ENCODE assay signal across 8 cellular contexts in genomic region chr9:128103589-128103962, GRCh38. TPM values are rescaled to one million over a fixed set of nuclear protein-coding genes. Genes with fewer than 3 reads are reported as not detected.
DNase-seq lines count a peak whose midpoint lies in the region; ATAC-seq lines count a peak whose summit lies in the region.

No MANE protein-coding gene starts in this region.

- peak in 2 of 3 donors; percentile 27 to 67 for DNase-seq in CD4-positive, CD25-positive, alpha-beta regulatory T cell
- peak; percentile 46 for DNase-seq in NCI-H146 (lab: John Stamatoyannopoulos, UW)
- DNase-seq in superior temporal gyrus (ENCODE audit: extremely low spot score), result no peak
- no peak for DNase-seq in AG08396 (ENCODE audit: low spot score)
- DNase-seq in NCI-H524 treated with DMSO at 0.1 percent for 48 hours (lab: John Stamatoyannopoulos, UW), result no peak

- H3K36me3 Mint-ChIP-seq in CD4-positive, CD25-positive, alpha-beta regulatory T cell, result peaks cover 36% of the 10 kb centered on the region
- H3K36me3 Mint-ChIP-seq in activated naive CD4-positive, alpha-beta T cell treated with anti-CD3 and anti-CD28 coated beads, Interleukin-2, amount 50 U/mL, for 24 hours, result peaks cover 13% of the 10 kb centered on the region

- H3K36me3 ChIP-seq in CD4-positive, CD25-positive, alpha-beta regulatory T cell (ENCODE audit: control insufficient read depth, insufficient read depth, low read length), result peaks cover 69% of the 10 kb centered on the region
- peaks cover 69 to 71% of the 10 kb centered on the region in 2 donors for H3K36me3 ChIP-seq in muscle layer of duodenum (ENCODE audit: control insufficient read depth in 1 of 2, insufficient read depth in 2 of 2, low read length in 2 of 2)

- ATAC-seq in CD4-positive, CD25-positive, alpha-beta regulatory T cell (ENCODE audit: low read depth in 2 of 2), result peak; percentile 73 to 75
- ATAC-seq in GM18498 (IDR thresholded peaks at IDR 0.05; ENCODE audit: unreplicated experiment), result no peak

- H3K4me3 Mint-ChIP-seq in CD4-positive, CD25-positive, alpha-beta regulatory T cell, result no peak overlapping the region
- H3K4me3 Mint-ChIP-seq in activated naive CD4-positive, alpha-beta T cell treated with anti-CD3 and anti-CD28 coated beads, Interleukin-2, amount 50 U/mL, for 24 hours, result no peak overlapping the region

- peak overlapping the region; percentile 69 to 78 (median 71) for H3K27ac Mint-ChIP-seq in CD4-positive, CD25-positive, alpha-beta regulatory T cell
- H3K27ac Mint-ChIP-seq in activated naive CD4-positive, alpha-beta T cell treated with anti-CD3 and anti-CD28 coated beads, Interleukin-2, amount 50 U/mL, for 24 hours, result peak overlapping the region; percentile 75

- peaks cover 0 to 47% (median 20%) of the 10 kb centered on the region in 4 donors for H3K4me1 Mint-ChIP-seq in CD4-positive, CD25-positive, alpha-beta regulatory T cell
- H3K4me1 Mint-ChIP-seq in activated naive CD4-positive, alpha-beta T cell treated with anti-CD3 and anti-CD28 coated beads, Interleukin-2, amount 50 U/mL, for 24 hours, result peaks cover 51% of the 10 kb centered on the region

- no peak overlapping the region for H3K4me3 ChIP-seq in CD4-positive, CD25-positive, alpha-beta regulatory T cell (ENCODE audit: low read depth, low read length)
- no peak overlapping the region for H3K4me3 ChIP-seq in muscle layer of duodenum (ENCODE audit: low read depth in 1 of 2, low read length in 2 of 2)

- H3K27me3 Mint-ChIP-seq in CD4-positive, CD25-positive, alpha-beta regulatory T cell, result no peaks in the 10 kb centered on the region
- no peaks in the 10 kb centered on the region for H3K27me3 Mint-ChIP-seq in activated naive CD4-positive, alpha-beta T cell treated with anti-CD3 and anti-CD28 coated beads, Interleukin-2, amount 50 U/mL, for 24 hours

- H3K9me3 Mint-ChIP-seq in CD4-positive, CD25-positive, alpha-beta regulatory T cell, result no peaks in the 10 kb centered on the region
- no peaks in the 10 kb centered on the region for H3K9me3 Mint-ChIP-seq in activated naive CD4-positive, alpha-beta T cell treated with anti-CD3 and anti-CD28 coated beads, Interleukin-2, amount 50 U/mL, for 24 hours

- H3K4me1 ChIP-seq in CD4-positive, CD25-positive, alpha-beta regulatory T cell (ENCODE audit: control insufficient read depth, insufficient read depth, low read length, poor library complexity, severe bottlenecking), result peaks cover 15% of the 10 kb centered on the region
- peaks cover 0 to 24% of the 10 kb centered on the region in 2 donors for H3K4me1 ChIP-seq in muscle layer of duodenum (ENCODE audit: control insufficient read depth in 1 of 2, insufficient read depth in 2 of 2, low read length in 2 of 2)

- no peaks in the 10 kb centered on the region for H3K27me3 ChIP-seq in CD4-positive, CD25-positive, alpha-beta regulatory T cell (ENCODE audit: control insufficient read depth, insufficient read depth, low read length)
- H3K27me3 ChIP-seq in muscle layer of duodenum (ENCODE audit: low read depth, low read length), result no peaks in the 10 kb centered on the region

- no peak overlapping the region for H3K27ac ChIP-seq in CD4-positive, CD25-positive, alpha-beta regulatory T cell (ENCODE audit: insufficient read depth, low read length, poor library complexity, severe bottlenecking)
- H3K27ac ChIP-seq in muscle layer of duodenum (ENCODE audit: low read length), result peak overlapping the region; percentile 68

- H3K9me3 ChIP-seq in CD4-positive, CD25-positive, alpha-beta regulatory T cell (ENCODE audit: control insufficient read depth in 2 of 2, low read length in 2 of 2), result no peaks in the 10 kb centered on the region
- H3K9me3 ChIP-seq in muscle layer of duodenum (ENCODE audit: control insufficient read depth in 1 of 2, low read length in 2 of 2), result no peaks in the 10 kb centered on the region

RNA-seq across cellular contexts. Expression of gene PTGES2, which starts 24.0 kb away (rescaled TPM):
- total RNA-seq in CD4-positive, CD25-positive, alpha-beta regulatory T cell, result 48.6 TPM
- polyA plus RNA-seq in CD4-positive, CD25-positive, alpha-beta regulatory T cell, result 10 to 100 TPM; 33.8 to 39.1 (median 37.6) TPM

RNA-seq across cellular contexts. Expression of gene SLC25A25, which starts 35.5 kb away (rescaled TPM):
- 13.8 TPM for total RNA-seq in CD4-positive, CD25-positive, alpha-beta regulatory T cell
- 10 to 100 TPM; 11.3 to 12.0 (median 11.7) TPM for polyA plus RNA-seq in CD4-positive, CD25-positive, alpha-beta regulatory T cell

RNA-seq across cellular contexts. Expression of gene NAIF1, which starts 36.5 kb away (rescaled TPM):
- 16.8 TPM for total RNA-seq in CD4-positive, CD25-positive, alpha-beta regulatory T cell
- polyA plus RNA-seq in CD4-positive, CD25-positive, alpha-beta regulatory T cell, result 10 to 100 TPM in 3 of 4 donors, 1 to 10 TPM in 1; 7.8 to 14.7 (median 12.3) TPM

RNA-seq across cellular contexts. Expression of gene LCN2, which starts 45.7 kb away (rescaled TPM):
- total RNA-seq in CD4-positive, CD25-positive, alpha-beta regulatory T cell, result 0.94 TPM
- not detected for polyA plus RNA-seq in CD4-positive, CD25-positive, alpha-beta regulatory T cell

RNA-seq across cellular contexts. Expression of gene BBLN, which starts 56.5 kb away (rescaled TPM):
- total RNA-seq in CD4-positive, CD25-positive, alpha-beta regulatory T cell, result 70.9 TPM
- polyA plus RNA-seq in CD4-positive, CD25-positive, alpha-beta regulatory T cell, result 100 to 1,000 TPM; 111 to 176 (median 128) TPM

Comparison
In these comparisons a context has a peak if more than half of its experiments do, and no peak if none do; other contexts are left out.
1. DNase-seq: peak in CD4-positive, CD25-positive, alpha-beta regulatory T cell (2 of 3) and NCI-H146 (single experiment); none in superior temporal gyrus (single experiment), AG08396 (single experiment) and NCI-H524 treated with DMSO at 0.1 percent for 48 hours (single experiment).